31 cellular contexts compared by ENCODE assay signal in the genomic region with DNA sequence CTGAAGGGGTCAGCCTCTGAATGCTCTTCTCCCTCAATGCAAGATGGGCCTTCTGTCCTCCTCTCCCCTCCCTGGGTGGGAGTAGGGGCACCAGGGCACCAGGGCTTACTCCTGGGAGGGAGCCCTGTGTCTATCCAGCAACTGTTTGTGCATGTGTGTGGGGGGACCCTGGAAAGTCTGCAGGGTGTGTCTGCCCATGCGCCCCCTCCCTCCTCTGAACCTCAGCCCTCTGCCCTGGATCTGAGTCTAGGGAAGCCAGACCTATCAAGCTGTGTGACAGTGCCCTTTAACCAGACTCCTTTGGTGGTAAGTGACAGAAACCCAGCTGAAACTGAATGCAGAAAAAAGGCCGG.
"Had no signal": no experiment of that assay in that cellular context is flagged by ENCODE, and none has a peak within 500 bp of the region (broad histone marks: within the 10 kb centered on the region; RNA-seq: fewer than 3 reads in every experiment).

No MANE protein-coding gene starts in this region.

- H3K27me3 ChIP-seq: ascending aorta, breast epithelium, cardiac muscle cell had no signal

- H3K9me3 Mint-ChIP-seq: activated CD4-positive, alpha-beta memory T cell treated with anti-CD3 and anti-CD28 coated beads for 36 hours; activated naive CD4-positive, alpha-beta T cell treated with anti-CD3 and anti-CD28 coated beads, Interleukin-2, amount 10 ng/mL, durations not matched to agents 7 days and 5 days; activated T-cell treated with anti-CD3 and anti-CD28 coated beads, Interleukin-2, amount 50 U/mL, for 24 hours; activated T-cell treated with anti-CD3 and anti-CD28 coated beads, Interleukin-2, amount 50 U/mL, for 72 hours; endodermal cell; T-helper 2 cell treated with Interferon-gamma antibody and Interleukin-4, amounts not matched to agents 5 μg/mL and 100 μg/mL, for 36 hours had no signal

- H3K4me1 Mint-ChIP-seq: activated CD4-positive, alpha-beta T cell treated with anti-CD3 and anti-CD28 coated beads for 36 hours; activated CD4-positive, alpha-beta T cell treated with anti-CD3 and anti-CD28 coated beads, Interleukin-2, amount 10 ng/mL, durations not matched to agents 24 days and 14 days; activated CD8-positive, alpha-beta memory T cell treated with anti-CD3 and anti-CD28 coated beads, Interleukin-2, amount 10 ng/mL, durations not matched to agents 7 days and 5 days; activated naive CD4-positive, alpha-beta T cell treated with anti-CD3 and anti-CD28 coated beads, Interleukin-2, amount 10 ng/mL, durations not matched to agents 7 days and 5 days; activated naive CD8-positive, alpha-beta T cell treated with anti-CD3 and anti-CD28 coated beads, Interleukin-2, amount 10 ng/mL, durations not matched to agents 7 days and 5 days; central memory CD8-positive, alpha-beta T cell; endodermal cell; T-helper 17 cell had no signal

- DNase-seq: activated CD4-positive, alpha-beta memory T cell treated with anti-CD3 and anti-CD28 coated beads for 36 hours; activated CD4-positive, alpha-beta T cell treated with anti-CD3 and anti-CD28 coated beads for 36 hours; activated CD4-positive, alpha-beta T cell treated with anti-CD3 and anti-CD28 coated beads, Interleukin-2, amount 10 ng/mL, durations not matched to agents 24 days and 14 days; activated CD4-positive, CD25-positive, alpha-beta regulatory T cell; activated CD4-positive, CD25-positive, alpha-beta regulatory T cell treated with anti-CD3 and anti-CD28 coated beads, Interleukin-2, amount 50 U/mL, for 72 hours; activated CD8-positive, alpha-beta memory T cell treated with anti-CD3 and anti-CD28 coated beads, Interleukin-2, amount 50 U/mL, for 4 hours; activated CD8-positive, alpha-beta T cell treated with anti-CD3 and anti-CD28 coated beads, Interleukin-2, amount 10 ng/mL, durations not matched to agents 7 days and 5 days; activated gamma-delta T cell; activated naive CD4-positive, alpha-beta T cell; activated naive CD4-positive, alpha-beta T cell treated with anti-CD3 and anti-CD28 coated beads, Interleukin-2, amount 10 ng/mL, durations not matched to agents 7 days and 5 days; activated naive CD8-positive, alpha-beta T cell treated with anti-CD3 and anti-CD28 coated beads, Interleukin-2, amount 10 ng/mL, durations not matched to agents 7 days and 5 days; activated T-cell treated with anti-CD3 and anti-CD28 coated beads, Interleukin-2, amount 50 U/mL, for 24 hours; activated T-cell treated with anti-CD3 and anti-CD28 coated beads, Interleukin-2, amount 50 U/mL, for 72 hours; dorsolateral prefrontal cortex; effector memory CD4-positive, alpha-beta T cell; endodermal cell; foreskin fibroblast; T-helper 1 cell; T-helper 17 cell; T1000 had no signal

- ATAC-seq: activated CD4-positive, alpha-beta T cell treated with anti-CD3 and anti-CD28 coated beads for 36 hours; activated CD8-positive, alpha-beta memory T cell treated with anti-CD3 and anti-CD28 coated beads, Interleukin-2, amount 10 ng/mL, durations not matched to agents 7 days and 5 days; activated CD8-positive, alpha-beta T cell treated with anti-CD3 and anti-CD28 coated beads, Interleukin-2, amount 10 ng/mL, durations not matched to agents 7 days and 5 days; activated naive CD4-positive, alpha-beta T cell treated with anti-CD3 and anti-CD28 coated beads, Interleukin-2, amount 50 U/mL, for 72 hours; activated T-cell treated with anti-CD3 and anti-CD28 coated beads, Interleukin-2, amount 50 U/mL, for 72 hours; esophagus mucosa; T-helper 17 cell had no signal

- H3K36me3 Mint-ChIP-seq: activated CD4-positive, alpha-beta memory T cell treated with anti-CD3 and anti-CD28 coated beads for 36 hours; activated CD8-positive, alpha-beta memory T cell treated with anti-CD3 and anti-CD28 coated beads, Interleukin-2, amount 10 ng/mL, durations not matched to agents 7 days and 5 days; activated naive CD4-positive, alpha-beta T cell treated with anti-CD3 and anti-CD28 coated beads, Interleukin-2, amount 10 ng/mL, durations not matched to agents 7 days and 5 days; activated naive CD4-positive, alpha-beta T cell treated with anti-CD3 and anti-CD28 coated beads, Interleukin-2, amount 50 U/mL, for 72 hours; activated naive CD8-positive, alpha-beta T cell treated with anti-CD3 and anti-CD28 coated beads, Interleukin-2, amount 10 ng/mL, durations not matched to agents 7 days and 5 days; brain had no signal

- H3K27ac Mint-ChIP-seq: activated CD4-positive, alpha-beta memory T cell treated with anti-CD3 and anti-CD28 coated beads for 36 hours; activated CD4-positive, alpha-beta T cell treated with anti-CD3 and anti-CD28 coated beads for 36 hours; activated CD4-positive, alpha-beta T cell treated with anti-CD3 and anti-CD28 coated beads, Interleukin-2, amount 10 ng/mL, durations not matched to agents 24 days and 14 days; activated CD8-positive, alpha-beta memory T cell treated with anti-CD3 and anti-CD28 coated beads, Interleukin-2, amount 10 ng/mL, durations not matched to agents 7 days and 5 days; activated CD8-positive, alpha-beta T cell treated with anti-CD3 and anti-CD28 coated beads, Interleukin-2, amount 10 ng/mL, durations not matched to agents 7 days and 5 days; activated naive CD4-positive, alpha-beta T cell treated with anti-CD3 and anti-CD28 coated beads, Interleukin-2, amount 10 ng/mL, durations not matched to agents 7 days and 5 days; activated naive CD4-positive, alpha-beta T cell treated with anti-CD3 and anti-CD28 coated beads, Interleukin-2, amount 50 U/mL, for 72 hours; activated naive CD8-positive, alpha-beta T cell treated with anti-CD3 and anti-CD28 coated beads, Interleukin-2, amount 10 ng/mL, durations not matched to agents 7 days and 5 days; activated T-cell treated with anti-CD3 and anti-CD28 coated beads, Interleukin-2, amount 50 U/mL, for 24 hours; activated T-cell treated with anti-CD3 and anti-CD28 coated beads, Interleukin-2, amount 50 U/mL, for 72 hours; brain; dendritic cell treated with granulocyte-macrophage colony-stimulating factor and Interleukin-4, amounts not matched to agents 40 ng/mL and 50 ng/mL, for 4 days; endodermal cell; T-helper 17 cell; T-helper 2 cell treated with Interferon-gamma antibody and Interleukin-4, amounts not matched to agents 5 μg/mL and 100 μg/mL, for 36 hours had no signal

- H3K36me3 ChIP-seq: ascending aorta, breast epithelium, cardiac muscle cell had no signal

- H3K4me3 Mint-ChIP-seq: activated CD4-positive, alpha-beta memory T cell treated with anti-CD3 and anti-CD28 coated beads for 36 hours; activated CD4-positive, alpha-beta T cell treated with anti-CD3 and anti-CD28 coated beads for 36 hours; activated CD4-positive, alpha-beta T cell treated with anti-CD3 and anti-CD28 coated beads, Interleukin-2, amount 10 ng/mL, durations not matched to agents 24 days and 14 days; activated CD8-positive, alpha-beta memory T cell treated with anti-CD3 and anti-CD28 coated beads, Interleukin-2, amount 10 ng/mL, durations not matched to agents 7 days and 5 days; activated CD8-positive, alpha-beta T cell treated with anti-CD3 and anti-CD28 coated beads, Interleukin-2, amount 10 ng/mL, durations not matched to agents 7 days and 5 days; activated naive CD4-positive, alpha-beta T cell treated with anti-CD3 and anti-CD28 coated beads, Interleukin-2, amount 10 ng/mL, durations not matched to agents 7 days and 5 days; activated naive CD8-positive, alpha-beta T cell treated with anti-CD3 and anti-CD28 coated beads, Interleukin-2, amount 10 ng/mL, durations not matched to agents 7 days and 5 days; activated T-cell treated with anti-CD3 and anti-CD28 coated beads, Interleukin-2, amount 50 U/mL, for 24 hours; activated T-cell treated with anti-CD3 and anti-CD28 coated beads, Interleukin-2, amount 50 U/mL, for 72 hours; brain; central memory CD8-positive, alpha-beta T cell; dendritic cell treated with granulocyte-macrophage colony-stimulating factor and Interleukin-4, amounts not matched to agents 40 ng/mL and 50 ng/mL, for 4 days; endodermal cell; T-helper 17 cell; T-helper 2 cell treated with Interferon-gamma antibody and Interleukin-4, amounts not matched to agents 5 μg/mL and 100 μg/mL, for 36 hours had no signal

- H3K27me3 Mint-ChIP-seq: activated CD4-positive, alpha-beta memory T cell treated with anti-CD3 and anti-CD28 coated beads for 36 hours; activated CD4-positive, alpha-beta T cell treated with anti-CD3 and anti-CD28 coated beads, Interleukin-2, amount 10 ng/mL, durations not matched to agents 24 days and 14 days; activated CD8-positive, alpha-beta memory T cell treated with anti-CD3 and anti-CD28 coated beads, Interleukin-2, amount 10 ng/mL, durations not matched to agents 7 days and 5 days; activated naive CD4-positive, alpha-beta T cell treated with anti-CD3 and anti-CD28 coated beads, Interleukin-2, amount 10 ng/mL, durations not matched to agents 7 days and 5 days; dendritic cell treated with granulocyte-macrophage colony-stimulating factor and Interleukin-4, amounts not matched to agents 40 ng/mL and 50 ng/mL, for 4 days had no signal

- H3K4me3 ChIP-seq: ascending aorta, breast epithelium, cardiac muscle cell, coronary artery, dorsolateral prefrontal cortex had no signal
